In genomic region chr16:19898924-19899604, GRCh38 we compare ENCODE assay signal across 8 cellular contexts. TPM values are rescaled to one million over a fixed set of nuclear protein-coding genes. Genes with fewer than 3 reads are reported as not detected.
A peak's percentile ranks its signal among the peaks of the same experiment; 100 is the strongest.
DNase-seq lines count a peak whose midpoint lies in the region; ATAC-seq, FAIRE-seq and TF ChIP-seq lines count a peak whose summit lies in the region.

No MANE protein-coding gene starts in this region.

- H3K9me3 Mint-ChIP-seq in activated CD4-positive, alpha-beta T cell treated with anti-CD3 and anti-CD28 coated beads, Interleukin-2, amount 10 ng/mL, durations not matched to agents 7 days and 5 days, result no peaks in the 10 kb centered on the region
- H3K9me3 Mint-ChIP-seq in neural crest cell, result no peaks in the 10 kb centered on the region

- CTCF ChIA-PET in activated CD4-positive, alpha-beta T cell treated with anti-CD3 and anti-CD28 coated beads, Interleukin-2, amount 10 ng/mL, durations not matched to agents 7 days and 5 days (lab: Charles Lee), result interaction anchor here (0.6 to 1.9 kb wide), 6 partner anchors 10 to 485 kb away, joined by 3 to 5 read pairs (median 4); no protein-coding TSS in a partner anchor

- no peaks in the 10 kb centered on the region for H3K27me3 Mint-ChIP-seq in activated CD4-positive, alpha-beta T cell treated with anti-CD3 and anti-CD28 coated beads, Interleukin-2, amount 10 ng/mL, durations not matched to agents 7 days and 5 days
- peaks cover 8% of the 10 kb centered on the region for H3K27me3 Mint-ChIP-seq in neural crest cell (ENCODE audit: low read depth)

- TF ChIP-seq CTCF in BE2C (IDR thresholded peaks at IDR 0.05; ENCODE audit: low read depth, low read length) (peak; percentile 86), neural crest cell (conservative IDR thresholded peaks at IDR 0.05) (peak; percentile 84)

- DNase-seq in BE2C (peak; percentile 56), GM18507 (ENCODE audit: extremely low spot score, insufficient read length, low read depth) (peak; percentile 42), NCI-H2107 treated with DMSO at 0.1 percent for 48 hours (lab: John Stamatoyannopoulos, UW; ENCODE audit: unreplicated experiment) (peak; percentile 60), fibroblast of gingiva (ENCODE audit: low read depth) (peak; percentile 39), neural crest cell (ENCODE audit: low read depth, low spot score) (peak; percentile 75)
- DNase-seq in activated CD4-positive, alpha-beta T cell treated with anti-CD3 and anti-CD28 coated beads, Interleukin-2, amount 10 ng/mL, durations not matched to agents 7 days and 5 days, result peak; percentile 56

- no peaks in the 10 kb centered on the region for H3K9me3 ChIP-seq in BE2C

- no peak overlapping the region for H3K4me3 Mint-ChIP-seq in activated CD4-positive, alpha-beta T cell treated with anti-CD3 and anti-CD28 coated beads, Interleukin-2, amount 10 ng/mL, durations not matched to agents 7 days and 5 days
- H3K4me3 Mint-ChIP-seq in neural crest cell, result no peak overlapping the region

- no peaks in the 10 kb centered on the region for H3K27me3 ChIP-seq in BE2C

- no peaks in the 10 kb centered on the region for H3K36me3 Mint-ChIP-seq in activated CD4-positive, alpha-beta T cell treated with anti-CD3 and anti-CD28 coated beads, Interleukin-2, amount 10 ng/mL, durations not matched to agents 7 days and 5 days (ENCODE audit: low read depth)
- no peaks in the 10 kb centered on the region for H3K36me3 Mint-ChIP-seq in neural crest cell (ENCODE audit: low read depth)

- FAIRE-seq in GM18507 (lab: Jason Lieb, UNC), result peak; percentile 87

- no peak overlapping the region for H3K27ac Mint-ChIP-seq in activated CD4-positive, alpha-beta T cell treated with anti-CD3 and anti-CD28 coated beads, Interleukin-2, amount 10 ng/mL, durations not matched to agents 7 days and 5 days
- H3K27ac Mint-ChIP-seq in neural crest cell (ENCODE audit: unreplicated experiment), result no peak overlapping the region

- no peaks in the 10 kb centered on the region for H3K36me3 ChIP-seq in BE2C

- no peak for ATAC-seq in GM21390 (IDR thresholded peaks at IDR 0.05; ENCODE audit: unreplicated experiment)
- no peak for ATAC-seq in HG03139 (IDR thresholded peaks at IDR 0.05; ENCODE audit: unreplicated experiment)

- POLR2A ChIA-PET in activated CD4-positive, alpha-beta T cell treated with anti-CD3 and anti-CD28 coated beads, Interleukin-2, amount 10 ng/mL, durations not matched to agents 7 days and 5 days (lab: Charles Lee), result no interaction called here

- no peaks in the 10 kb centered on the region for H3K4me1 ChIP-seq in BE2C

- no peak overlapping the region for H3K4me3 ChIP-seq in BE2C (ENCODE audit: low read depth, low read length)

- H3K4me1 Mint-ChIP-seq in activated CD4-positive, alpha-beta T cell treated with anti-CD3 and anti-CD28 coated beads, Interleukin-2, amount 10 ng/mL, durations not matched to agents 7 days and 5 days, result no peaks in the 10 kb centered on the region
- H3K4me1 Mint-ChIP-seq in neural crest cell, result peaks cover 4% of the 10 kb centered on the region

RNA-seq across cellular contexts. Expression of gene GPRC5B, which starts 14.4 kb away (rescaled TPM):
- 0.48 TPM for polyA plus RNA-seq in BE2C (2012; ENCODE audit: insufficient read depth, insufficient read length, low read depth)
- total RNA-seq in activated CD4-positive, alpha-beta T cell treated with anti-CD3 and anti-CD28 coated beads, Interleukin-2, amount 10 ng/mL, durations not matched to agents 7 days and 5 days, result under 1 TPM; 0.25 to 0.42 TPM
- 58.5 and 59.3 TPM in 2 replicates for total RNA-seq in neural crest cell

Comparison
In these comparisons a context has a peak if more than half of its experiments do, and no peak if none do; other contexts are left out.
1. RNA of gene GPRC5B, which starts 14.4 kb away (total RNA-seq): 58.5 to 59.3 TPM in neural crest cell; 0.25 to 0.42 TPM in activated CD4-positive, alpha-beta T cell treated with anti-CD3 and anti-CD28 coated beads, Interleukin-2, amount 10 ng/mL, durations not matched to agents 7 days and 5 days; every median in the first group is over 10 times any median in the second.
2. Peak in every context shown above with its lines, with median percentiles within 50 percentile points of each other: DNase-seq.